1 cellular context compared by ENCODE assay signal in the genomic region with DNA sequence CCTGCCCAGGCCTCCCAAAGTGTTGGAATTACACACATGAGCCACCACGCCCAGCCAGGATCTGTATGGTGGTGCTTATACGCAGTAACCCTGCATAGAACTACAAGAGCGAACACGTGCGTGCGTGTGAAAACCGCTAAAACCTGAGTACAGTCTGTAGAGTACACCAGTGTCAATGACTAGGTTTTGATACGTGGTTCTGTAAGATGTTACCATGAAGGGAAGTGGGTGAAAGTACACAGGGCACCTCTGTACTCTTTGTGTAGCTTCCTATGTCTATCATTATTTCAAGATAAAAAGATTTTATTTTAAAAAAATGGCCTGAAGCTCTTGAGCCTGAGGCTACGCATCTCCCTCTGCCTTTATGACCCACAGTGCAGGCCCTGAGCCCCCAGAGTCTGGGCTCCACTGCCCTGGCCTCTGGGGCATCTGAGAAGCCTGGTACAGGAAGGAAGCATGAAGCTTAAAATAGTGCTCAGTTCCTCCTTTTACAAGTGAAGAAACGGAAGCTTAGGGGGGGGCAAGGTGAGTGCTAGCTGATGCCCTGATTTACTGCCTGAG.
TF ChIP-seq lines count a peak whose summit lies in the region.

No MANE protein-coding gene starts in this region.

TF ChIP-seq in GM23338, 12 proteins besides CTCF, POLR2A, EP300 and RAD21 (continued from another document):
- TF ChIP-seq, protein P1, sequence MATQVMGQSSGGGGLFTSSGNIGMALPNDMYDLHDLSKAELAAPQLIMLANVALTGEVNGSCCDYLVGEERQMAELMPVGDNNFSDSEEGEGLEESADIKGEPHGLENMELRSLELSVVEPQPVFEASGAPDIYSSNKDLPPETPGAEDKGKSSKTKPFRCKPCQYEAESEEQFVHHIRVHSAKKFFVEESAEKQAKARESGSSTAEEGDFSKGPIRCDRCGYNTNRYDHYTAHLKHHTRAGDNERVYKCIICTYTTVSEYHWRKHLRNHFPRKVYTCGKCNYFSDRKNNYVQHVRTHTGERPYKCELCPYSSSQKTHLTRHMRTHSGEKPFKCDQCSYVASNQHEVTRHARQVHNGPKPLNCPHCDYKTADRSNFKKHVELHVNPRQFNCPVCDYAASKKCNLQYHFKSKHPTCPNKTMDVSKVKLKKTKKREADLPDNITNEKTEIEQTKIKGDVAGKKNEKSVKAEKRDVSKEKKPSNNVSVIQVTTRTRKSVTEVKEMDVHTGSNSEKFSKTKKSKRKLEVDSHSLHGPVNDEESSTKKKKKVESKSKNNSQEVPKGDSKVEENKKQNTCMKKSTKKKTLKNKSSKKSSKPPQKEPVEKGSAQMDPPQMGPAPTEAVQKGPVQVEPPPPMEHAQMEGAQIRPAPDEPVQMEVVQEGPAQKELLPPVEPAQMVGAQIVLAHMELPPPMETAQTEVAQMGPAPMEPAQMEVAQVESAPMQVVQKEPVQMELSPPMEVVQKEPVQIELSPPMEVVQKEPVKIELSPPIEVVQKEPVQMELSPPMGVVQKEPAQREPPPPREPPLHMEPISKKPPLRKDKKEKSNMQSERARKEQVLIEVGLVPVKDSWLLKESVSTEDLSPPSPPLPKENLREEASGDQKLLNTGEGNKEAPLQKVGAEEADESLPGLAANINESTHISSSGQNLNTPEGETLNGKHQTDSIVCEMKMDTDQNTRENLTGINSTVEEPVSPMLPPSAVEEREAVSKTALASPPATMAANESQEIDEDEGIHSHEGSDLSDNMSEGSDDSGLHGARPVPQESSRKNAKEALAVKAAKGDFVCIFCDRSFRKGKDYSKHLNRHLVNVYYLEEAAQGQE (IDR thresholded peaks at IDR 0.05; ENCODE audit: unreplicated experiment) = no peak
- TF ChIP-seq CREB1 (CRISPR knock-in tag; IDR thresholded peaks at IDR 0.05; ENCODE audit: low read depth) (no peak), EZH2phosphoT487 (IDR thresholded peaks at IDR 0.05; ENCODE audit: unreplicated experiment) (no peak), STAT1 (IDR thresholded peaks at IDR 0.05; ENCODE audit: unreplicated experiment) (no peak), POLR2AphosphoS5 (IDR thresholded peaks at IDR 0.05; ENCODE audit: low read depth) (no peak)
- TF ChIP-seq, protein P2, sequence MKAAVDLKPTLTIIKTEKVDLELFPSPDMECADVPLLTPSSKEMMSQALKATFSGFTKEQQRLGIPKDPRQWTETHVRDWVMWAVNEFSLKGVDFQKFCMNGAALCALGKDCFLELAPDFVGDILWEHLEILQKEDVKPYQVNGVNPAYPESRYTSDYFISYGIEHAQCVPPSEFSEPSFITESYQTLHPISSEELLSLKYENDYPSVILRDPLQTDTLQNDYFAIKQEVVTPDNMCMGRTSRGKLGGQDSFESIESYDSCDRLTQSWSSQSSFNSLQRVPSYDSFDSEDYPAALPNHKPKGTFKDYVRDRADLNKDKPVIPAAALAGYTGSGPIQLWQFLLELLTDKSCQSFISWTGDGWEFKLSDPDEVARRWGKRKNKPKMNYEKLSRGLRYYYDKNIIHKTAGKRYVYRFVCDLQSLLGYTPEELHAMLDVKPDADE (IDR thresholded peaks at IDR 0.05) = no peak
